In the genomic region with DNA sequence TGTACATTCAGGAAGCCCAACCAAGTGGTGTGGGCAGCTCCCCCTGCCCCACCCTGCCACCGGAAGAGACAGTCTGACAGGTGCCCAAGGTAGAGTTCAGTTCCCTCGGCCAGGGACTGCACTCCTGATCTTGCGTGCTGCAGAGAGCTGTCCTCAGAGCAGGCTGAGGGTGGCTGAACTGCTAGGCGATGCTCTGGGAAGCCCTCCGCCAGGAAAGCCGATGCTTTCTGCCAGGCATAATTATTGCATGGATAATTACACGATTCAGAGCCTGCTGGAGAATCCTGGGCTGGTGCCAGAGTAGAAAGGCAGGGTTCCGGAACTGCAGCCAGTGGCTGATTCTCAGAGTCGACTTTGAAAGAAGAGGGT, we compare ENCODE assay signal across 15 cellular contexts. TPM values are rescaled to one million over a fixed set of nuclear protein-coding genes. Genes with fewer than 3 reads are reported as not detected.
A peak's percentile ranks its signal among the peaks of the same experiment; 100 is the strongest.
DNase-seq lines count a peak whose midpoint lies in the region; ATAC-seq and TF ChIP-seq lines count a peak whose summit lies in the region.
"Had no signal": no experiment of that assay in that cellular context is flagged by ENCODE, and none has a peak within 500 bp of the region (broad histone marks: within the 10 kb centered on the region; RNA-seq: fewer than 3 reads in every experiment).

No MANE protein-coding gene starts in this region.

- H3K4me1 Mint-ChIP-seq in WTC11, result peaks cover 8% of the 10 kb centered on the region

- no peak overlapping the region; the same call in 1 of the 2 replicates for H3K27ac Mint-ChIP-seq in WTC11

- no peaks in the 10 kb centered on the region; the same call in 1 of the 2 replicates for H3K27me3 ChIP-seq in H7 (ENCODE audit: control insufficient read depth, insufficient read depth, low read length)

- H3K36me3 Mint-ChIP-seq in WTC11, result no peaks in the 10 kb centered on the region; the same call in 1 of the 2 replicates

- TF ChIP-seq CTCF in WTC11 (IDR thresholded peaks at IDR 0.05), result no peak

- CTCF ChIA-PET in WTC11 (lab: Charles Lee), result interaction anchor here (0.6 kb wide), 1 partner anchor 14 kb away, joined by 4 read pairs; no protein-coding TSS in a partner anchor

- peaks cover 3% of the 10 kb centered on the region; the same call in 1 of the 2 replicates for H3K9me3 Mint-ChIP-seq in WTC11

- no peak overlapping the region for H3K4me3 Mint-ChIP-seq in WTC11

- POLR2A ChIA-PET in WTC11 (lab: Charles Lee), result no interaction called here

- H3K4me3 ChIP-seq in H7 (ENCODE audit: insufficient read depth, low read depth, low read length), result no peak overlapping the region
- H3K4me3 ChIP-seq: left lung, tibial artery had no signal

- ATAC-seq in WTC11, result no peak
- no peak for ATAC-seq in HG03139 (IDR thresholded peaks at IDR 0.05; ENCODE audit: unreplicated experiment)
- ATAC-seq in HG02571 (IDR thresholded peaks at IDR 0.05; ENCODE audit: unreplicated experiment), result no peak
- ATAC-seq: left lung had no signal

- no peaks in the 10 kb centered on the region for H3K36me3 ChIP-seq in H7 (replicated peaks; ENCODE audit: control insufficient read depth, insufficient read depth, low read length)
- H3K36me3 ChIP-seq: left lung, tibial artery had no signal

- H3K27me3 Mint-ChIP-seq in WTC11 (ENCODE audit: low read depth), result no peaks in the 10 kb centered on the region

- DNase-seq in AG08395 (ENCODE audit: low spot score) (peak; percentile 12), NCI-H1092 treated with DMSO at 0.1 percent for 48 hours (lab: John Stamatoyannopoulos, UW) (peak; percentile 72), WTC11 (ENCODE audit: low spot score) (no peak), left kidney (ENCODE audit: low read depth, low spot score) (peak; percentile 51), H7 (no peak), NCI-H187 (lab: John Stamatoyannopoulos, UW) (no peak)
- DNase-seq: activated gamma-delta T cell, left lung, NCI-H226 had no signal

TF ChIP-seq in WTC11, 78 proteins besides CTCF, POLR2A, EP300 and RAD21:
- TF ChIP-seq, protein P1, sequence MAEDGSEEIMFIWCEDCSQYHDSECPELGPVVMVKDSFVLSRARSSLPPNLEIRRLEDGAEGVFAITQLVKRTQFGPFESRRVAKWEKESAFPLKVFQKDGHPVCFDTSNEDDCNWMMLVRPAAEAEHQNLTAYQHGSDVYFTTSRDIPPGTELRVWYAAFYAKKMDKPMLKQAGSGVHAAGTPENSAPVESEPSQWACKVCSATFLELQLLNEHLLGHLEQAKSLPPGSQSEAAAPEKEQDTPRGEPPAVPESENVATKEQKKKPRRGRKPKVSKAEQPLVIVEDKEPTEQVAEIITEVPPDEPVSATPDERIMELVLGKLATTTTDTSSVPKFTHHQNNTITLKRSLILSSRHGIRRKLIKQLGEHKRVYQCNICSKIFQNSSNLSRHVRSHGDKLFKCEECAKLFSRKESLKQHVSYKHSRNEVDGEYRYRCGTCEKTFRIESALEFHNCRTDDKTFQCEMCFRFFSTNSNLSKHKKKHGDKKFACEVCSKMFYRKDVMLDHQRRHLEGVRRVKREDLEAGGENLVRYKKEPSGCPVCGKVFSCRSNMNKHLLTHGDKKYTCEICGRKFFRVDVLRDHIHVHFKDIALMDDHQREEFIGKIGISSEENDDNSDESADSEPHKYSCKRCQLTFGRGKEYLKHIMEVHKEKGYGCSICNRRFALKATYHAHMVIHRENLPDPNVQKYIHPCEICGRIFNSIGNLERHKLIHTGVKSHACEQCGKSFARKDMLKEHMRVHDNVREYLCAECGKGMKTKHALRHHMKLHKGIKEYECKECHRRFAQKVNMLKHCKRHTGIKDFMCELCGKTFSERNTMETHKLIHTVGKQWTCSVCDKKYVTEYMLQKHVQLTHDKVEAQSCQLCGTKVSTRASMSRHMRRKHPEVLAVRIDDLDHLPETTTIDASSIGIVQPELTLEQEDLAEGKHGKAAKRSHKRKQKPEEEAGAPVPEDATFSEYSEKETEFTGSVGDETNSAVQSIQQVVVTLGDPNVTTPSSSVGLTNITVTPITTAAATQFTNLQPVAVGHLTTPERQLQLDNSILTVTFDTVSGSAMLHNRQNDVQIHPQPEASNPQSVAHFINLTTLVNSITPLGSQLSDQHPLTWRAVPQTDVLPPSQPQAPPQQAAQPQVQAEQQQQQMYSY (CRISPR knock-in tag; IDR thresholded peaks at IDR 0.05), result peak; percentile 51; the same call in 1 of the 2 replicates
- no peak for TF ChIP-seq ZNF317 (CRISPR knock-in tag; IDR thresholded peaks at IDR 0.05; ENCODE audit: borderline replicate concordance, low read depth)

RNA-seq across cellular contexts. Expression of a gene that starts 19.3 kb away (rescaled TPM):
- 0.59 to 0.82 TPM (median 0.80 TPM) in 3 replicates for total RNA-seq in WTC11 (2021)
- total RNA-seq in H7 (2014; rRNA removed; shearing (Covaris generic)), result 0.33 and 0.48 TPM in 2 replicates
- total RNA-seq: fibroblast of villous mesenchyme, pulmonary artery endothelial cell, SK-MEL-5 had no signal

Comparison
In these comparisons a context has a peak if more than half of its experiments do, and no peak if none do; other contexts are left out.
1. DNase-seq: peak in AG08395 (single experiment), NCI-H1092 treated with DMSO at 0.1 percent for 48 hours (single experiment) and left kidney (single experiment); none in WTC11 (single experiment), H7 (single experiment) and NCI-H187 (0 of 2).